Comparison of ENCODE assay signal across 34 cellular contexts in genomic region chr2:68560583-68560982, GRCh38.
"Had no signal": no experiment of that assay in that cellular context is flagged by ENCODE, and none has a peak within 500 bp of the region (broad histone marks: within the 10 kb centered on the region; RNA-seq: fewer than 3 reads in every experiment).

No MANE protein-coding gene starts in this region.

- H3K27me3 ChIP-seq: MG63 had no signal

- H3K9me3 ChIP-seq: MG63 had no signal

- H3K4me3 ChIP-seq: MG63 had no signal

- DNase-seq: Karpas-422, Kasumi-1, MG63, MM.1S, MV-4-11, NCI-H1048, NCI-H1092, NCI-H1092 treated with DMSO at 0.1 percent for 48 hours, NCI-H1105, NCI-H1105 treated with DMSO at 0.1 percent for 48 hours, NCI-H1417, NCI-H1417 treated with DMSO at 0.1 percent for 48 hours, NCI-H1436, NCI-H1436 treated with DMSO at 0.1 percent for 48 hours, NCI-H146, NCI-H1694, NCI-H1694 treated with DMSO at 0.1 percent for 48 hours, NCI-H187, NCI-H187 treated with DMSO at 0.1 percent for 48 hours, NCI-H1930, NCI-H2029, NCI-H2029 treated with DMSO at 0.1 percent for 48 hours, NCI-H2081, NCI-H2081 treated with DMSO at 0.1 percent for 48 hours, NCI-H2107, NCI-H2171, NCI-H2171 treated with DMSO at 0.1 percent for 48 hours, NCI-H2227 treated with DMSO at 0.1 percent for 48 hours, NCI-H226, NCI-H345, NCI-H446, NCI-H446 treated with DMSO at 0.1 percent for 48 hours, NCI-H510A, NCI-H510A treated with DMSO at 0.1 percent for 48 hours had no signal

- H3K36me3 ChIP-seq: MG63 had no signal
